Comparison of ENCODE assay signal across 1 cellular context in genomic region chr3:177359601-177360357, GRCh38.
TF ChIP-seq lines count a peak whose summit lies in the region.

No MANE protein-coding gene starts in this region.

TF ChIP-seq in HEK293, 187 proteins besides CTCF, POLR2A, EP300 and RAD21 (continued from another document and continues in another):
- TF ChIP-seq ZNF394 (tag by site-specific recombination; IDR thresholded peaks at IDR 0.05; ENCODE audit: borderline replicate concordance) (peak; percentile 94), ZNF175 (tag by site-specific recombination; IDR thresholded peaks at IDR 0.05) (no peak), ZSCAN4 (tag by site-specific recombination; IDR thresholded peaks at IDR 0.05) (peak; percentile 58), YY1 (tag by site-specific recombination; IDR thresholded peaks at IDR 0.05) (peak; percentile 65), ZBTB20 (tag by site-specific recombination; IDR thresholded peaks at IDR 0.05) (no peak), SETDB1 (IDR thresholded peaks at IDR 0.05; ENCODE audit: insufficient read length, low read length) (no peak), IKZF3 (tag by site-specific recombination; IDR thresholded peaks at IDR 0.05) (peak; percentile 95), ZNF629 (tag by site-specific recombination; IDR thresholded peaks at IDR 0.05) (peak; percentile 98), ZNF623 (tag by site-specific recombination; IDR thresholded peaks at IDR 0.05) (no peak), REST (tag by site-specific recombination; IDR thresholded peaks at IDR 0.05) (peak; percentile 54; the same call in 1 of the 2 replicates), SP3 (tag by site-specific recombination; IDR thresholded peaks at IDR 0.05) (peak; percentile 67), ZBTB44 (tag by site-specific recombination; IDR thresholded peaks at IDR 0.05) (peak; percentile 64; the same call in 1 of the 2 replicates), KLF7 (tag by site-specific recombination; IDR thresholded peaks at IDR 0.05; ENCODE audit: borderline replicate concordance) (0 out of 2 replicates have a peak, but pooled peaks have one; percentile 37), ZNF777 (tag by site-specific recombination; IDR thresholded peaks at IDR 0.05; ENCODE audit: borderline replicate concordance) (no peak), ZNF518A (tag by site-specific recombination; conservative IDR thresholded peaks at IDR 0.05; ENCODE audit: low read depth) (no peak), ZNF148 (tag by site-specific recombination; IDR thresholded peaks at IDR 0.05; ENCODE audit: borderline replicate concordance) (no peak), GLI2 (tag by site-specific recombination; IDR thresholded peaks at IDR 0.05; ENCODE audit: borderline replicate concordance, low read depth) (peak; percentile 82), ZNF239 (tag by site-specific recombination; IDR thresholded peaks at IDR 0.05) (no peak), ZNF747 (tag by site-specific recombination; IDR thresholded peaks at IDR 0.05) (no peak), ZNF2 (tag by site-specific recombination; IDR thresholded peaks at IDR 0.05) (no peak), ZNF280D (tag by site-specific recombination; IDR thresholded peaks at IDR 0.05) (no peak), ZNF324 (tag by site-specific recombination; IDR thresholded peaks at IDR 0.05) (peak; percentile 82; the same call in 1 of the 2 replicates), TRIM28 (IDR thresholded peaks at IDR 0.05; ENCODE audit: borderline replicate concordance, low read length) (peak; percentile 85), GLI4 (tag by site-specific recombination; IDR thresholded peaks at IDR 0.05) (no peak), ZNF146 (tag by site-specific recombination; IDR thresholded peaks at IDR 0.05) (0 out of 2 replicates have a peak, but pooled peaks have one; percentile 32), REPIN1 (tag by site-specific recombination; IDR thresholded peaks at IDR 0.05; ENCODE audit: low read depth) (no peak), ZBTB6 (tag by site-specific recombination; IDR thresholded peaks at IDR 0.05) (peak; percentile 77), ZNF24 (tag by site-specific recombination; IDR thresholded peaks at IDR 0.05) (peak; percentile 63; the same call in 1 of the 2 replicates), ZIC2 (tag by site-specific recombination; IDR thresholded peaks at IDR 0.05) (peak; percentile 43; the same call in 1 of the 2 replicates), ZNF514 (tag by site-specific recombination; IDR thresholded peaks at IDR 0.05) (no peak), ATF2 (tag by site-specific recombination; IDR thresholded peaks at IDR 0.05; ENCODE audit: low read depth) (peak; percentile 96), ZNF658 (tag by site-specific recombination; IDR thresholded peaks at IDR 0.05) (no peak), ZNF660 (tag by site-specific recombination; IDR thresholded peaks at IDR 0.05) (peak; percentile 97), ZNF140 (tag by site-specific recombination; IDR thresholded peaks at IDR 0.05) (no peak), ZSCAN5A (tag by site-specific recombination; IDR thresholded peaks at IDR 0.05) (0 out of 2 replicates have a peak, but pooled peaks have one; percentile 60), GLIS1 (tag by site-specific recombination; IDR thresholded peaks at IDR 0.05) (peak; percentile 52), ZNF426 (tag by site-specific recombination; IDR thresholded peaks at IDR 0.05) (no peak), ZNF707 (tag by site-specific recombination; IDR thresholded peaks at IDR 0.05) (no peak), KLF10 (tag by site-specific recombination; IDR thresholded peaks at IDR 0.05) (peak; percentile 95)
